ENCODE assay signal across 1 cellular context in the genomic region with DNA sequence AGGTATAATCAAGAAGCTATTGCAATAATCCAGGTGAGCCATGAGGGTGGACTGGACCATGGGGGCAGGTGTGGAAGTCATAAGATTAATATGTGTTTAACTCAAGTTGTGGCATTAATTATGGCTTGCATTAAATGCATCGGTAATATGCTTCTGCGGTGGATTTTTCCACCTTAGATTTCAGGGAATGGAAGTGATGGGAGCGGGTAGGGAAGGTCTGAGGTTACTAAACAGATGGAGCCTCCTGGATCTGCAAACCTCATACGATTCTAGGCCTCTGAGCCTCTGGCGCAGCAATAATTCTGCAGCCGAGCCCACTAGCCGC.
TF ChIP-seq lines count a peak whose summit lies in the region.

No MANE protein-coding gene starts in this region.

TF ChIP-seq in K562, 482 proteins besides CTCF, POLR2A, EP300 and RAD21:
- TF ChIP-seq ILF3 (IDR thresholded peaks at IDR 0.05; ENCODE audit: borderline replicate concordance) = no peak
- TF ChIP-seq HDGF (IDR thresholded peaks at IDR 0.05) = no peak
- TF ChIP-seq, protein P1, sequence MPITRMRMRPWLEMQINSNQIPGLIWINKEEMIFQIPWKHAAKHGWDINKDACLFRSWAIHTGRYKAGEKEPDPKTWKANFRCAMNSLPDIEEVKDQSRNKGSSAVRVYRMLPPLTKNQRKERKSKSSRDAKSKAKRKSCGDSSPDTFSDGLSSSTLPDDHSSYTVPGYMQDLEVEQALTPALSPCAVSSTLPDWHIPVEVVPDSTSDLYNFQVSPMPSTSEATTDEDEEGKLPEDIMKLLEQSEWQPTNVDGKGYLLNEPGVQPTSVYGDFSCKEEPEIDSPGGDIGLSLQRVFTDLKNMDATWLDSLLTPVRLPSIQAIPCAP (CRISPR knock-in tag; IDR thresholded peaks at IDR 0.05; ENCODE audit: borderline replicate concordance) = no peak
- TF ChIP-seq, protein P2, sequence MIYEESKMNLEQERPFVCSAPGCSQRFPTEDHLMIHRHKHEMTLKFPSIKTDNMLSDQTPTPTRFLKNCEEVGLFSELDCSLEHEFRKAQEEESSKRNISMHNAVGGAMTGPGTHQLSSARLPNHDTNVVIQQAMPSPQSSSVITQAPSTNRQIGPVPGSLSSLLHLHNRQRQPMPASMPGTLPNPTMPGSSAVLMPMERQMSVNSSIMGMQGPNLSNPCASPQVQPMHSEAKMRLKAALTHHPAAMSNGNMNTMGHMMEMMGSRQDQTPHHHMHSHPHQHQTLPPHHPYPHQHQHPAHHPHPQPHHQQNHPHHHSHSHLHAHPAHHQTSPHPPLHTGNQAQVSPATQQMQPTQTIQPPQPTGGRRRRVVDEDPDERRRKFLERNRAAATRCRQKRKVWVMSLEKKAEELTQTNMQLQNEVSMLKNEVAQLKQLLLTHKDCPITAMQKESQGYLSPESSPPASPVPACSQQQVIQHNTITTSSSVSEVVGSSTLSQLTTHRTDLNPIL (CRISPR knock-in tag; IDR thresholded peaks at IDR 0.05) = no peak
- no peak for TF ChIP-seq TEAD1 (CRISPR knock-in tag; IDR thresholded peaks at IDR 0.05)
- TF ChIP-seq ZNF184 (CRISPR knock-in tag; IDR thresholded peaks at IDR 0.05) = no peak
- no peak for TF ChIP-seq HDAC2 (IDR thresholded peaks at IDR 0.05)
- TF ChIP-seq, protein P3, sequence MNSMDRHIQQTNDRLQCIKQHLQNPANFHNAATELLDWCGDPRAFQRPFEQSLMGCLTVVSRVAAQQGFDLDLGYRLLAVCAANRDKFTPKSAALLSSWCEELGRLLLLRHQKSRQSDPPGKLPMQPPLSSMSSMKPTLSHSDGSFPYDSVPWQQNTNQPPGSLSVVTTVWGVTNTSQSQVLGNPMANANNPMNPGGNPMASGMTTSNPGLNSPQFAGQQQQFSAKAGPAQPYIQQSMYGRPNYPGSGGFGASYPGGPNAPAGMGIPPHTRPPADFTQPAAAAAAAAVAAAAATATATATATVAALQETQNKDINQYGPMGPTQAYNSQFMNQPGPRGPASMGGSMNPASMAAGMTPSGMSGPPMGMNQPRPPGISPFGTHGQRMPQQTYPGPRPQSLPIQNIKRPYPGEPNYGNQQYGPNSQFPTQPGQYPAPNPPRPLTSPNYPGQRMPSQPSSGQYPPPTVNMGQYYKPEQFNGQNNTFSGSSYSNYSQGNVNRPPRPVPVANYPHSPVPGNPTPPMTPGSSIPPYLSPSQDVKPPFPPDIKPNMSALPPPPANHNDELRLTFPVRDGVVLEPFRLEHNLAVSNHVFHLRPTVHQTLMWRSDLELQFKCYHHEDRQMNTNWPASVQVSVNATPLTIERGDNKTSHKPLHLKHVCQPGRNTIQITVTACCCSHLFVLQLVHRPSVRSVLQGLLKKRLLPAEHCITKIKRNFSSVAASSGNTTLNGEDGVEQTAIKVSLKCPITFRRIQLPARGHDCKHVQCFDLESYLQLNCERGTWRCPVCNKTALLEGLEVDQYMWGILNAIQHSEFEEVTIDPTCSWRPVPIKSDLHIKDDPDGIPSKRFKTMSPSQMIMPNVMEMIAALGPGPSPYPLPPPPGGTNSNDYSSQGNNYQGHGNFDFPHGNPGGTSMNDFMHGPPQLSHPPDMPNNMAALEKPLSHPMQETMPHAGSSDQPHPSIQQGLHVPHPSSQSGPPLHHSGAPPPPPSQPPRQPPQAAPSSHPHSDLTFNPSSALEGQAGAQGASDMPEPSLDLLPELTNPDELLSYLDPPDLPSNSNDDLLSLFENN (IDR thresholded peaks at IDR 0.05; ENCODE audit: low read depth in 2 of 2, low read length in 2 of 2) = no peak
- TF ChIP-seq SRSF7 (optimal IDR thresholded peaks at IDR 0.05; ENCODE audit: low read depth, low read length) = no peak
- TF ChIP-seq, protein P4, sequence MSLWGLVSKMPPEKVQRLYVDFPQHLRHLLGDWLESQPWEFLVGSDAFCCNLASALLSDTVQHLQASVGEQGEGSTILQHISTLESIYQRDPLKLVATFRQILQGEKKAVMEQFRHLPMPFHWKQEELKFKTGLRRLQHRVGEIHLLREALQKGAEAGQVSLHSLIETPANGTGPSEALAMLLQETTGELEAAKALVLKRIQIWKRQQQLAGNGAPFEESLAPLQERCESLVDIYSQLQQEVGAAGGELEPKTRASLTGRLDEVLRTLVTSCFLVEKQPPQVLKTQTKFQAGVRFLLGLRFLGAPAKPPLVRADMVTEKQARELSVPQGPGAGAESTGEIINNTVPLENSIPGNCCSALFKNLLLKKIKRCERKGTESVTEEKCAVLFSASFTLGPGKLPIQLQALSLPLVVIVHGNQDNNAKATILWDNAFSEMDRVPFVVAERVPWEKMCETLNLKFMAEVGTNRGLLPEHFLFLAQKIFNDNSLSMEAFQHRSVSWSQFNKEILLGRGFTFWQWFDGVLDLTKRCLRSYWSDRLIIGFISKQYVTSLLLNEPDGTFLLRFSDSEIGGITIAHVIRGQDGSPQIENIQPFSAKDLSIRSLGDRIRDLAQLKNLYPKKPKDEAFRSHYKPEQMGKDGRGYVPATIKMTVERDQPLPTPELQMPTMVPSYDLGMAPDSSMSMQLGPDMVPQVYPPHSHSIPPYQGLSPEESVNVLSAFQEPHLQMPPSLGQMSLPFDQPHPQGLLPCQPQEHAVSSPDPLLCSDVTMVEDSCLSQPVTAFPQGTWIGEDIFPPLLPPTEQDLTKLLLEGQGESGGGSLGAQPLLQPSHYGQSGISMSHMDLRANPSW (CRISPR knock-in tag; IDR thresholded peaks at IDR 0.05) = no peak
- no peak for TF ChIP-seq PTTG1 (tag; IDR thresholded peaks at IDR 0.05; ENCODE audit: low read depth)
- no peak for TF ChIP-seq HMG20B (CRISPR knock-in tag; IDR thresholded peaks at IDR 0.05)
- TF ChIP-seq ADNP (tag; IDR thresholded peaks at IDR 0.05) = no peak
- no peak for TF ChIP-seq NFIC (IDR thresholded peaks at IDR 0.05)
- TF ChIP-seq MITF (IDR thresholded peaks at IDR 0.05) = no peak
- no peak for TF ChIP-seq CCNT2 (IDR thresholded peaks at IDR 0.05; ENCODE audit: borderline replicate concordance, extremely low read depth, insufficient read length, low read depth, low read length)
